Comparison of ENCODE assay signal across 16 cellular contexts in the genomic region with DNA sequence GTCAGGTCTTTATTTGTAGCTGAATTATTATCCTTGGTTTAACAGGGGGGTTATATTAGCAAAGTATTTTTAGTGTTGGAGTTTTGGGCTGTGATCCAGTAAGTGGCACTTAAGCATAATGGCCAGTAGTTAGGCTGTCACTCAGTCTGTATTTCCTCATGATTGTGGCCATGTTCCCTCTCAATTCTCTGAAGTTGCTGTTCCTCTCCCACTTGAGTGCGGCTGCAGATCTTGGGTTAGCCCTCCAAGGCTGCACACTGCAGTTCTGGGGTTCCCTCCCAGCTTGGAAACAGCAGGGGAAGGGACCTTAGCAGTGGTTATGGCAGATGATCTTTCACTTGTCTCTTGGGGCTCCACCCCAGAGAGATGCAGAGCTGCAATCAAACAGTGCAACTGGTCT. TPM values are rescaled to one million over a fixed set of nuclear protein-coding genes. Genes with fewer than 3 reads are reported as not detected.
DNase-seq lines count a peak whose midpoint lies in the region; ATAC-seq and TF ChIP-seq lines count a peak whose summit lies in the region.
"Had no signal": no experiment of that assay in that cellular context is flagged by ENCODE, and none has a peak within 500 bp of the region (broad histone marks: within the 10 kb centered on the region; RNA-seq: fewer than 3 reads in every experiment).

No MANE protein-coding gene starts in this region.

- POLR2A ChIA-PET in AG04450 (lab: Yijun Ruan, JAX) = no interaction called here

- no peak overlapping the region for H3K4me3 ChIP-seq in AG04450 (ENCODE audit: low read depth, low read length)
- no peak overlapping the region for H3K4me3 ChIP-seq in left lung
- H3K4me3 ChIP-seq: GM23338 had no signal

- no peak for DNase-seq in AG04450 (ENCODE audit: low read depth, low spot score)
- DNase-seq in EH (ENCODE audit: low read depth) = peak; percentile 22
- DNase-seq in NCI-H2227 treated with DMSO at 0.1 percent for 48 hours (lab: John Stamatoyannopoulos, UW) = peak; percentile 79
- no peak for DNase-seq in left lung
- no peak for DNase-seq in COLO829 (ENCODE audit: low spot score)
- DNase-seq: Caco-2, MM.1S, NCI-H146, NCI-H446, NCI-H82, SHP77 treated with DMSO at 0.1 percent for 48 hours had no signal

- H3K27ac ChIP-seq in AG04450 (ENCODE audit: low read depth, low read length) (peak overlapping the region; percentile 73), left lung (no peak overlapping the region)
- H3K27ac ChIP-seq: C4-2B had no signal

- no peak for TF ChIP-seq CTCF in AG04450 (IDR thresholded peaks at IDR 0.05; ENCODE audit: low read depth, low read length)
- TF ChIP-seq CTCF in left lung (IDR thresholded peaks at IDR 0.05) = no peak

- no peaks in the 10 kb centered on the region for H3K36me3 ChIP-seq in left lung

- H3K27me3 ChIP-seq in AG04450 (ENCODE audit: control insufficient read depth, insufficient read depth, low read length) (no peaks in the 10 kb centered on the region), left lung (no peaks in the 10 kb centered on the region)

- intact Hi-C loops in left lung (cut with DNase I) = no loop called here

- CTCF ChIA-PET in AG04450 (lab: Charles Lee) = no interaction called here

- H3K9me3 ChIP-seq in AG04450 (ENCODE audit: control insufficient read depth, insufficient read depth, low read length) = peaks cover 20% of the 10 kb centered on the region
- H3K9me3 ChIP-seq in left lung = peaks cover 0 to 42% of the 10 kb centered on the region in 2 donors

- no peaks in the 10 kb centered on the region for H3K4me1 ChIP-seq in left lung
- H3K4me1 ChIP-seq: Caco-2 had no signal

- ATAC-seq in left lung (peak; percentile 79), HG03432 (IDR thresholded peaks at IDR 0.05; ENCODE audit: unreplicated experiment) (no peak), HG02759 (IDR thresholded peaks at IDR 0.05; ENCODE audit: unreplicated experiment) (no peak), HG03135 (IDR thresholded peaks at IDR 0.05; ENCODE audit: unreplicated experiment) (no peak)
- ATAC-seq: GM23338 had no signal

RNA-seq across cellular contexts. Expression of a gene that starts 23.2 kb away (rescaled TPM):
- 13.9 and 17.7 TPM in 2 replicates for polyA plus RNA-seq in AG04450 (2011; rRNA removed)
- polyA minus RNA-seq in AG04450 (2011; rRNA and poly(A)+ RNA removed) = 30.5 and 57.2 TPM in 2 replicates
- total RNA-seq in left lung = 10 to 100 TPM; 16.4 to 17.2 TPM

Comparison
In these comparisons a context has a peak if more than half of its experiments do, and no peak if none do; other contexts are left out.
1. DNase-seq: peak in EH (single experiment) and NCI-H2227 treated with DMSO at 0.1 percent for 48 hours (single experiment); none in AG04450 (single experiment), left lung (0 of 2) and COLO829 (single experiment).